8 cellular contexts compared by ENCODE assay signal in genomic region chr9:133375724-133376654, GRCh38. TPM values are rescaled to one million over a fixed set of nuclear protein-coding genes. Genes with fewer than 3 reads are reported as not detected.
DNase-seq lines count a peak whose midpoint lies in the region; ATAC-seq lines count a peak whose summit lies in the region.

Gene STKLD1, plus strand, starts transcription at chr9:133376366. Its CDS starts 108 bp downstream, at chr9:133376474.
Gene SURF4, minus strand, starts transcription at chr9:133376060. Its CDS starts 91 bp downstream, at chr9:133375969.

- peak within 1 kb of the TSS; percentile 90 for H3K27ac Mint-ChIP-seq in memory B cell

- H3K27me3 Mint-ChIP-seq in memory B cell: no peaks in the 10 kb centered on the region

- peak within 1 kb of the TSS; percentile 95 for H3K4me3 Mint-ChIP-seq in memory B cell

- no peaks in the 10 kb centered on the region for H3K36me3 Mint-ChIP-seq in memory B cell

- no peaks in the 10 kb centered on the region for H3K9me3 Mint-ChIP-seq in memory B cell

- ATAC-seq in GM21367 (IDR thresholded peaks at IDR 0.05; ENCODE audit: unreplicated experiment) (peak; percentile 84), memory B cell (ENCODE audit: low read depth) (peak; percentile 97)

- H3K4me1 Mint-ChIP-seq in memory B cell: peaks cover 24% of the 10 kb centered on the region

- DNase-seq in COLO829 (ENCODE audit: low spot score) (peak; percentile 99), HT-29 (ENCODE audit: low spot score) (peak; percentile 95), NK-92 (lab: John Stamatoyannopoulos, UW; ENCODE audit: unreplicated experiment) (peak; percentile 51), memory B cell (ENCODE audit: low spot score in 2 of 2) (peak; percentile 95 to 96)
- DNase-seq in activated CD8-positive, alpha-beta memory T cell treated with anti-CD3 and anti-CD28 coated beads for 24 hours: peak; percentile 99
- peak; percentile 86 for DNase-seq in effector CD8-positive, alpha-beta T cell (lab: John Stamatoyannopoulos, UW)
- DNase-seq in stimulated activated CD4-positive, alpha-beta T cell treated with anti-CD3 and anti-CD28 coated beads, TNF-alpha, amount 100 ng/mL, for 48 hours (ENCODE audit: low read depth in 3 of 3): peak; percentile 87 to 93 (median 91)

RNA-seq across cellular contexts. Expression of gene STKLD1, which starts in this region (rescaled TPM):
- not detected in 2 replicates for total RNA-seq in HT-29 (2014; rRNA removed; shearing (Covaris generic))

RNA-seq across cellular contexts. Expression of gene SURF4, which starts in this region (rescaled TPM):
- total RNA-seq in HT-29 (2014; rRNA removed; shearing (Covaris generic)): 297 and 299 TPM in 2 replicates

Comparison
In these comparisons a context has a peak if more than half of its experiments do, and no peak if none do; other contexts are left out.
1. Peak in every context shown above with its lines: DNase-seq and ATAC-seq.